ENCODE assay signal across 1 cellular context in the genomic region with DNA sequence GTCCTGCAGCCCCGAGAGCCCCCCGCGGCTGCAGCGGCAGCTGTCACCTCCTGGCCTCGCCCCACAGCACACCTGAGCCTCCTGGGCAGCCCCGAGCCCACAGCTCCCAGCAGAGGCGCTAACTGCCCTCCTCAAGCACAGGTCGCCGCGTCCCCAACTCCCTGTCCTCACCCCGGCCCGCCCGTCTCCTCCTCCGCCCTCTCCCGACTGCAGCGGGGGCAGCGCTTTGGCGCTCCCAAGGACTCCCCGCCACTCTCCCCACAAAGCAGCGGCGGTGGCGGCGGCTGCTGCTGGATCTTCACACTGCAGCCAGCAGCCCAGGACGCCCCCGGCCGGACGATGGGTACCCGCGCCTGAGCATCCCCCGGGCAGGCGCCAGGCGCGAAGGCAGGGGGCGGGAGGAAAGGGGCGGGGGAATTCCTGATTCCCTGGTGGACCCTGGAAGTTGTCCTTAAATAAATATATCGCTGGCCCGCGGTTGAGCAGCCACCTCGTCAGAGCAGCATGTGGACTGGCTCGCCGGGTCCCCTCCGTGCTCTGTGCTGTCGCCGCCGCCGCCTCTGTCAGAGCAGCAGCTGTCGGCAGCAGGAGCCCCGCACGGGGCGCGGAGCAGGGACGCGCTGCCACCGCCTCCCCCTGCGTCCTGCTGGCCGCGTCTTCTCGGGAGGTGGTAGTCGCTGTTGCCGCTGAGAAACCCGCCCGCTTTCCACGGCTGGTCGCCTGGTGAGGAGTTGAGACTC.
TF ChIP-seq lines count a peak whose summit lies in the region.

Gene ZNF804B, plus strand, starts transcription at position 485 of the 740 bp plus-strand sequence. CDS start 277 bp downstream, outside the sequence.

TF ChIP-seq in HepG2, 621 proteins besides CTCF, POLR2A, EP300 and RAD21:
- TF ChIP-seq, protein P1, sequence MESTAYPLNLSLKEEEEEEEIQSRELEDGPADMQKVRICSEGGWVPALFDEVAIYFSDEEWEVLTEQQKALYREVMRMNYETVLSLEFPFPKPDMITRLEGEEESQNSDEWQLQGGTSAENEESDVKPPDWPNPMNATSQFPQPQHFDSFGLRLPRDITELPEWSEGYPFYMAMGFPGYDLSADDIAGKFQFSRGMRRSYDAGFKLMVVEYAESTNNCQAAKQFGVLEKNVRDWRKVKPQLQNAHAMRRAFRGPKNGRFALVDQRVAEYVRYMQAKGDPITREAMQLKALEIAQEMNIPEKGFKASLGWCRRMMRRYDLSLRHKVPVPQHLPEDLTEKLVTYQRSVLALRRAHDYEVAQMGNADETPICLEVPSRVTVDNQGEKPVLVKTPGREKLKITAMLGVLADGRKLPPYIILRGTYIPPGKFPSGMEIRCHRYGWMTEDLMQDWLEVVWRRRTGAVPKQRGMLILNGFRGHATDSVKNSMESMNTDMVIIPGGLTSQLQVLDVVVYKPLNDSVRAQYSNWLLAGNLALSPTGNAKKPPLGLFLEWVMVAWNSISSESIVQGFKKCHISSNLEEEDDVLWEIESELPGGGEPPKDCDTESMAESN (CRISPR knock-in tag; conservative IDR thresholded peaks at IDR 0.05): no peak
- TF ChIP-seq ZNF343 (CRISPR knock-in tag; IDR thresholded peaks at IDR 0.05) (no peak), ZNF619 (CRISPR knock-in tag; IDR thresholded peaks at IDR 0.05) (no peak), HNRNPUL1 (IDR thresholded peaks at IDR 0.05; ENCODE audit: low read depth, low read length) (no peak), KDM5B (CRISPR knock-in tag; IDR thresholded peaks at IDR 0.05; ENCODE audit: borderline replicate concordance) (no peak), ZNF891 (CRISPR knock-in tag; IDR thresholded peaks at IDR 0.05) (no peak)
